ENCODE assay signal across 1 cellular context in the genomic region with DNA sequence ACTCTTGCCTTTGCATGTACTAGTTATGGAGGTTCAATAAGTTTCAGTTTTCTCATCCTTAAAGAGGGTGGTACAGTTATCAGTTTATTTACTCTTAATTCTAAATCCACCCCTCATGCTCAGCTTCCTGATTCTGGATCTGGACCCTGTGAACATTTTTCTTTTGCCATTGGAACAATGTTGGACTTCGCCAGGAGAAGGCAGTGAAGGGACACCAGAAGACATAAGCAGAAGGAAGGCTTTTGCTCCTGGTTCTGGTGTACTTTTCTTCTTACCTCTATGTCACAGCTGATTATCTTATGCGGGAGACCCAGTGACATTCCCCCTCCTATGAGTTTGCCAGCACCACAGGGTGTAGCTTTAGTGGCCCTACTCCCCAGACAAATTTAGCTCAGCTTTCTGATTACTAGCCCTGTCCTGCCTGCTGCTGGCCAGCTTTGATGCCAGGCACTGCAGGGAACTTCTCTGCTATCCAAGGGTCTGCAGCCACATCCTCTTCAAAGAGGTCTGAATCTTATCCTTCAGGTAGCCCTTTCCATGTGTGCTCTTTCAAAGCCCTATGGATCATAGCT.
TF ChIP-seq lines count a peak whose summit lies in the region.

No MANE protein-coding gene starts in this region.

TF ChIP-seq in H1, 55 proteins besides CTCF, POLR2A, EP300 and RAD21:
- no peak for TF ChIP-seq RNF2 (IDR thresholded peaks at IDR 0.05; ENCODE audit: borderline replicate concordance, low read depth, low read length, missing control alignments, poor library complexity, severe bottlenecking)
TF ChIP-seq in H1: peak in this region for 0.
